In the genomic region with DNA sequence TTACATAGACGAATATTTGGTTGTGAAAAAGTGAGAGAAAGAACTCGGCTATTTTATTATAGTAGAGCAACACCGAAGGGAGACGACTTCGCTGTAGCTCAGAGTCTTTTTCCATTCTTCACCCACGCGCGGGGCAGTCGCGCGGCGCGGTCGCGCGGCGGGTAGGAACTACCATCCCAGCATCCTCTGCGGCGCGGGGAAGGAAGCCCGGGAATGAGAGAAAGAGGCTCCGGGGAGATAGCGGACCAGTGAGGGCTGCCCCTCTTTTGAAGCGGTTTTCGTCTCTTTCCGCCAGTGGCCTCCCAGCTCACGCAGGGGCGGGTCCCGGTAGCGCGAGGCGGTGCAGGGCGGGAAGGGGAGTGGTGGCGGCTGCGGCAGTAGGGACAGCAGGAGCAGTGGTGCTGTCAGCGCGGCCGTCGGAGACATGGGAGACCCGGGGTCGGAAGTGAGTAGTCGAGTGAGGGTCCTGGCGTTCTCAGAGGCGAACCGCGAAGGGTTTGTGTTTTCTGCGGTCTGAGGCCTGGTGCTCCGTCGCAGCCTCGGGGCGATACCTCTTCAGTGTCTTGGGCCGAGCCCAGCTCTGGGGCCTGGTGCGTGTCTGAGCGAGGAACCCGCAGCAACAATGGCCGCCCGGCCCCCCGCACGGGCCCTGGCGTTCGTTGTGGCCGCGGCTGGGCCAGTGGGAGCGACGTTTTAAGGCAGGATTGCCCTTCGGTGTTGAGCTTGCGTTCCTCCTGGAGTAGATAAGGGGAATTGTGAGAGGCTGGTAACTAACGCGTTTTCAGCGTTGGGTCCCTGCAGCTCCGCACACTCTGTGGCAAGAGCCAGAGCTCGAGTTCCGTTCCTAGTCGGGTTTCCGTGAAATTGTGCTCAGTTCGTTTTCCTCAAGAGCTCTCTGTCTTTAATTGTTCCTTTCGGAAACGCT, we compare ENCODE assay signal across 8 cellular contexts. TPM values are rescaled to one million over a fixed set of nuclear protein-coding genes. Genes with fewer than 3 reads are reported as not detected.
DNase-seq lines count a peak whose midpoint lies in the region; ATAC-seq and TF ChIP-seq lines count a peak whose summit lies in the region.
"Not testable (repeated sequence)": the region's sequence is repeated elsewhere in the genome, so short reads cannot be mapped to it uniquely, and the experiment has no call there.

A gene with protein sequence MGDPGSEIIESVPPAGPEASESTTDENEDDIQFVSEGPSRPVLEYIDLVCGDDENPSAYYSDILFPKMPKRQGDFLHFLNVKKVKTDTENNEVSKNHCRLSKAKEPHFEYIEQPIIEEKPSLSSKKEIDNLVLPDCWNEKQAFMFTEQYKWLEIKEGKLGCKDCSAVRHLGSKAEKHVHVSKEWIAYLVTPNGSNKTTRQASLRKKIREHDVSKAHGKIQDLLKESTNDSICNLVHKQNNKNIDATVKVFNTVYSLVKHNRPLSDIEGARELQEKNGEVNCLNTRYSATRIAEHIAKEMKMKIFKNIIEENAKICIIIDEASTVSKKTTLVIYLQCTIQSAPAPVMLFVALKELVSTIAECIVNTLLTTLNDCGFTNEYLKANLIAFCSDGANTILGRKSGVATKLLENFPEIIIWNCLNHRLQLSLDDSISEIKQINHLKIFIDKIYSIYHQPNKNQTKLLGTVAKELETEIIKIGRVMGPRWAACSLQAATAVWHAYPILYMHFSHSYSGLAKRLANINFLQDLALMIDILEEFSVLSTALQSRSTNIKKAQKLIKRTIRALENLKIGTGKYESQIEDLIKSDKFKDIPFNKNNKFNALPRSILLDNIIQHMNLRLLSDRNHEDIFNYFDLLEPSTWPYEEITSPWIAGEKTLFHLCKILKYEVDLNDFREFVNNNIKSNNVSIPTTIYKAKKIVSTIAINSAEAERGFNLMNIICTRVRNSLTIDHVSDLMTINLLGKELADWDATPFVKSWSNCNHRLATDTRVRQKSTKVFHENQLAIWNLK (plus strand): TSS at position 362 of the 925 bp plus-strand sequence. CDS start 63 bp downstream, at position 425.

- peaks cover 39% of the 10 kb centered on the region for H3K36me3 Mint-ChIP-seq in dendritic cell treated with granulocyte-macrophage colony-stimulating factor and Interleukin-4, amounts not matched to agents 40 ng/mL and 50 ng/mL, for 4 days (ENCODE audit: low read depth)

- ATAC-seq in GM19351 (IDR thresholded peaks at IDR 0.05; ENCODE audit: unreplicated experiment) (peak; percentile 91), HG03520 (IDR thresholded peaks at IDR 0.05; ENCODE audit: unreplicated experiment) (peak; percentile 87), right lobe of liver (peak; percentile 99 to 100 (median 100))

- peak within 1 kb of the TSS; percentile 52 to 73 (median 66) for H3K4me3 ChIP-seq in BLaER1 treated with 17β-estradiol and CSF1 and Interleukin-3, amounts not matched to agents 10 nM and 100 nM
- H3K4me3 ChIP-seq in right lobe of liver = peak within 1 kb of the TSS; percentile 47 to 61 (median 52)

- TF ChIP-seq CTCF in right lobe of liver (IDR thresholded peaks at IDR 0.05) = not testable (repeated sequence)

- WGBS in right lobe of liver (ENCODE audit: insufficient coverage, low coverage, low lambda C conversion rate, missing lambda C conversion rate) = 0% methylated on average over 11 of the region's 78 CpGs

- peaks cover 14 to 25% (median 22%) of the 10 kb centered on the region in 10 experiments for H3K4me1 ChIP-seq in BLaER1 treated with 17β-estradiol and CSF1 and Interleukin-3, amounts not matched to agents 10 nM and 100 nM
- H3K4me1 ChIP-seq in right lobe of liver = not testable (repeated sequence)

- not testable (repeated sequence) for H3K9me3 ChIP-seq in BLaER1 treated with 17β-estradiol and CSF1 and Interleukin-3, amounts not matched to agents 10 nM and 100 nM (replicated peaks in 1 of 11); right lobe of liver

- H3K4me2 ChIP-seq in BLaER1 treated with 17β-estradiol and CSF1 and Interleukin-3, amounts not matched to agents 10 nM and 100 nM = peak within 1 kb of the TSS; percentile 30 to 77 (median 70)

- H3K9me3 Mint-ChIP-seq in dendritic cell treated with granulocyte-macrophage colony-stimulating factor and Interleukin-4, amounts not matched to agents 40 ng/mL and 50 ng/mL, for 4 days = not testable (repeated sequence)

- H3K4me1 Mint-ChIP-seq in dendritic cell treated with granulocyte-macrophage colony-stimulating factor and Interleukin-4, amounts not matched to agents 40 ng/mL and 50 ng/mL, for 4 days (ENCODE audit: low read depth) = peaks cover 18% of the 10 kb centered on the region

- DNase-seq in NCI-H526 treated with DMSO at 0.1 percent for 48 hours (lab: John Stamatoyannopoulos, UW) (peak; percentile 84), right lobe of liver (peak; percentile 95 to 96 (median 96))
- DNase-seq in activated CD4-positive, alpha-beta T cell treated with anti-CD3 and anti-CD28 coated beads, Interleukin-2, amount 50 U/mL, for 1 hour = peak; percentile 71
- DNase-seq in stimulated activated CD4-positive, alpha-beta T cell treated with anti-CD3 and anti-CD28 coated beads, Interleukin-4, amount 100 ng/mL, for 24 hours = peak; percentile 86

- H3K27me3 ChIP-seq in BLaER1 treated with 17β-estradiol and CSF1 and Interleukin-3, amounts not matched to agents 10 nM and 100 nM; right lobe of liver: not testable (repeated sequence)

- peak within 1 kb of the TSS in 10 of 11 experiments; percentile 52 to 79 (median 73); a peak in 20 of 22 replicates for H3K27ac ChIP-seq in BLaER1 treated with 17β-estradiol and CSF1 and Interleukin-3, amounts not matched to agents 10 nM and 100 nM
- H3K27ac ChIP-seq in right lobe of liver = peak within 1 kb of the TSS in 2 of 3 donors; percentile 36 to 40

- H3K9ac ChIP-seq in BLaER1 treated with 17β-estradiol and CSF1 and Interleukin-3, amounts not matched to agents 10 nM and 100 nM = peak within 1 kb of the TSS; percentile 32 to 82 (median 77); a peak in 21 of 22 replicates

- peaks cover 24 to 37% (median 27%) of the 10 kb centered on the region in 11 experiments for H3K36me3 ChIP-seq in BLaER1 treated with 17β-estradiol and CSF1 and Interleukin-3, amounts not matched to agents 10 nM and 100 nM
- H3K36me3 ChIP-seq in right lobe of liver = not testable (repeated sequence)

- peak within 1 kb of the TSS; percentile 78 for H3K4me3 Mint-ChIP-seq in dendritic cell treated with granulocyte-macrophage colony-stimulating factor and Interleukin-4, amounts not matched to agents 40 ng/mL and 50 ng/mL, for 4 days

- peak within 1 kb of the TSS; percentile 79 for H3K27ac Mint-ChIP-seq in dendritic cell treated with granulocyte-macrophage colony-stimulating factor and Interleukin-4, amounts not matched to agents 40 ng/mL and 50 ng/mL, for 4 days

- intact Hi-C loops in dendritic cell treated with granulocyte-macrophage colony-stimulating factor and Interleukin-4, amounts not matched to agents 40 ng/mL and 50 ng/mL, for 4 days (cut with micrococcal nuclease); right lobe of liver (cut with DNase I): not testable (repeated sequence)

- H4K20me1 ChIP-seq in BLaER1 treated with 17β-estradiol and CSF1 and Interleukin-3, amounts not matched to agents 10 nM and 100 nM = peaks cover 10 to 35% (median 33%) of the 10 kb centered on the region in 11 experiments; a peak in 17 of 22 replicates

- not testable (repeated sequence) for H3K27me3 Mint-ChIP-seq in dendritic cell treated with granulocyte-macrophage colony-stimulating factor and Interleukin-4, amounts not matched to agents 40 ng/mL and 50 ng/mL, for 4 days

- TF ChIP-seq POLR2A in right lobe of liver (IDR thresholded peaks at IDR 0.05) = peak; percentile 91

RNA-seq across cellular contexts. Expression of the gene that starts here (rescaled TPM):
- 1 to 10 TPM; 3.2 to 6.5 (median 4.5) TPM for total RNA-seq in right lobe of liver

Comparison
In these comparisons a context has a peak if more than half of its experiments do, and no peak if none do; other contexts are left out.
1. Peak in every context shown above with its lines: DNase-seq, ATAC-seq, H3K4me3 ChIP-seq and H3K27ac ChIP-seq.